ENCODE assay signal across 30 cellular contexts in genomic region chr16:66600484-66600883, GRCh38. TPM values are rescaled to one million over a fixed set of nuclear protein-coding genes. Genes with fewer than 3 reads are reported as not detected.
"Had no signal": no experiment of that assay in that cellular context is flagged by ENCODE, and none has a peak within 500 bp of the region (broad histone marks: within the 10 kb centered on the region; RNA-seq: fewer than 3 reads in every experiment).

No MANE protein-coding gene starts in this region.

- H3K79me2 ChIP-seq: parathyroid adenoma had no signal

- H2AFZ ChIP-seq: parathyroid adenoma had no signal

- H3K27me3 ChIP-seq: ascending aorta, cardiac muscle cell, testis had no signal

- H3K27ac Mint-ChIP-seq: activated naive CD4-positive, alpha-beta T cell treated with anti-CD3 and anti-CD28 coated beads, Interleukin-2, amount 10 ng/mL, durations not matched to agents 7 days and 5 days; activated T-helper 1 cell treated with anti-CD3 and anti-CD28 coated beads, Interleukin-12 subunit alpha, Interleukin-12 subunit beta, Interleukin-2, Interleukin-4 antibody, amounts not matched to agents 30 ng/mL and 10 ng/mL and 1 ng/mL, durations not matched to agents 14 hours and 24 hours and 36 hours had no signal

- H3K4me1 ChIP-seq: colonic mucosa, parathyroid adenoma, psoas muscle had no signal

- H3K9me3 ChIP-seq: ascending aorta, colonic mucosa, gastrocnemius medialis, psoas muscle, sigmoid colon, testis, transverse colon had no signal

- H3K4me3 ChIP-seq: ascending aorta, cardiac muscle cell, colonic mucosa, gastrocnemius medialis, psoas muscle, sigmoid colon, testis, transverse colon had no signal

- H3K36me3 ChIP-seq: ascending aorta, cardiac muscle cell, colonic mucosa, gastrocnemius medialis, sigmoid colon, transverse colon, WERI-Rb-1 had no signal

- H3K27me3 Mint-ChIP-seq: activated naive CD8-positive, alpha-beta T cell treated with anti-CD3 and anti-CD28 coated beads, Interleukin-2, amount 10 ng/mL, durations not matched to agents 7 days and 5 days had no signal

- ATAC-seq: activated CD4-positive, CD25-positive, alpha-beta regulatory T cell treated with anti-CD3 and anti-CD28 coated beads, Interleukin-2, amount 50 U/mL, for 24 hours; gastrocnemius medialis; left ventricle myocardium superior; psoas muscle had no signal

- H3K27ac ChIP-seq: ascending aorta, cardiac muscle cell, colonic mucosa, gastrocnemius medialis, parathyroid adenoma, psoas muscle, sigmoid colon, testis, transverse colon, WERI-Rb-1 had no signal

- H3K4me3 Mint-ChIP-seq: activated naive CD4-positive, alpha-beta T cell treated with anti-CD3 and anti-CD28 coated beads, Interleukin-2, amount 10 ng/mL, durations not matched to agents 7 days and 5 days; activated T-helper 1 cell treated with anti-CD3 and anti-CD28 coated beads, Interleukin-12 subunit alpha, Interleukin-12 subunit beta, Interleukin-2, Interleukin-4 antibody, amounts not matched to agents 30 ng/mL and 10 ng/mL and 1 ng/mL, durations not matched to agents 14 hours and 24 hours and 36 hours had no signal

- DNase-seq: activated CD4-positive, alpha-beta T cell treated with anti-CD3 and anti-CD28 coated beads for 48 hours; activated gamma-delta T cell; activated naive CD4-positive, alpha-beta T cell treated with anti-CD3 and anti-CD28 coated beads, Interleukin-2, amount 10 ng/mL, durations not matched to agents 7 days and 5 days; activated naive CD8-positive, alpha-beta T cell treated with anti-CD3 and anti-CD28 coated beads, Interleukin-2, amount 10 ng/mL, durations not matched to agents 7 days and 5 days; cerebellar nuclear complex; colonic mucosa; effector CD8-positive, alpha-beta T cell; gastrocnemius medialis; glutamatergic neuron; islet precursor cell; left ventricle myocardium superior; nucleus accumbens; psoas muscle; sigmoid colon; small intestine; stimulated activated CD4-positive, alpha-beta T cell treated with anti-CD3 and anti-CD28 coated beads, Interleukin-2, amount 100 ng/mL, for 24 hours; stimulated activated naive CD4-positive, alpha-beta T cell treated with Interleukin-2 at 50 U/mL for 16 hours; T1000; testis; transverse colon; WERI-Rb-1 had no signal

RNA-seq across cellular contexts. Expression of gene CMTM2, which starts 21.2 kb away (rescaled TPM):
- total RNA-seq: ascending aorta, cardiac muscle cell, colonic mucosa, dermis microvascular lymphatic vessel endothelial cell, gastrocnemius medialis, left ventricle myocardium superior, lung microvascular endothelial cell, mucosa of gallbladder, psoas muscle, urinary bladder had no signal
- polyA plus RNA-seq: sigmoid colon, urinary bladder had no signal

RNA-seq across cellular contexts. Expression of gene CMTM1, which starts 34.2 kb away (rescaled TPM):
- total RNA-seq: ascending aorta had no signal

RNA-seq across cellular contexts. Expression of gene CKLF, which starts 48.1 kb away (rescaled TPM):
- total RNA-seq: ascending aorta had no signal
